26 cellular contexts compared by ENCODE assay signal in genomic region chr2:161209902-161210301, GRCh38.
"Had no signal": no experiment of that assay in that cellular context is flagged by ENCODE, and none has a peak within 500 bp of the region (broad histone marks: within the 10 kb centered on the region; RNA-seq: fewer than 3 reads in every experiment).

No MANE protein-coding gene starts in this region.

- FAIRE-seq: HTR-8/SVneo had no signal

- H3K4me3 Mint-ChIP-seq: T-cell; T-helper 1 cell treated with Interleukin-12 subunit alpha and Interleukin-12 subunit beta and Interleukin-4 antibody, amounts not matched to agents 30 μg/mL and 1 μg/mL, for 36 hours had no signal

- H3K27me3 ChIP-seq: SJSA1 had no signal

- ATAC-seq: T-cell had no signal

- H3K27ac Mint-ChIP-seq: T-cell; T-helper 1 cell treated with Interleukin-12 subunit alpha and Interleukin-12 subunit beta and Interleukin-4 antibody, amounts not matched to agents 30 μg/mL and 1 μg/mL, for 36 hours had no signal

- H3K9me3 Mint-ChIP-seq: T-cell; T-helper 1 cell treated with Interleukin-12 subunit alpha and Interleukin-12 subunit beta and Interleukin-4 antibody, amounts not matched to agents 30 μg/mL and 1 μg/mL, for 36 hours had no signal

- DNase-seq: KG1, MV-4-11, NCI-H1048, NCI-H1105, NCI-H1417, NCI-H1436 treated with DMSO at 0.1 percent for 48 hours, NCI-H1694, NCI-H187 treated with DMSO at 0.1 percent for 48 hours, NCI-H2029 treated with DMSO at 0.1 percent for 48 hours, NCI-H2171, NCI-H226, NCI-H446, NCI-H510A, NCI-H524 treated with DMSO at 0.1 percent for 48 hours, NCI-H69, NCI-H774, Right ventricle myocardium superior, RPMI8226, SIG-M5, SW 1271, T-cell had no signal

- H3K4me3 ChIP-seq: SJSA1, SK-N-MC had no signal

- H3K27me3 Mint-ChIP-seq: T-cell had no signal

- H3K27ac ChIP-seq: HL-60, SK-N-MC had no signal

- H3K9me3 ChIP-seq: SJSA1 had no signal
